8 cellular contexts compared by ENCODE assay signal in the genomic region with DNA sequence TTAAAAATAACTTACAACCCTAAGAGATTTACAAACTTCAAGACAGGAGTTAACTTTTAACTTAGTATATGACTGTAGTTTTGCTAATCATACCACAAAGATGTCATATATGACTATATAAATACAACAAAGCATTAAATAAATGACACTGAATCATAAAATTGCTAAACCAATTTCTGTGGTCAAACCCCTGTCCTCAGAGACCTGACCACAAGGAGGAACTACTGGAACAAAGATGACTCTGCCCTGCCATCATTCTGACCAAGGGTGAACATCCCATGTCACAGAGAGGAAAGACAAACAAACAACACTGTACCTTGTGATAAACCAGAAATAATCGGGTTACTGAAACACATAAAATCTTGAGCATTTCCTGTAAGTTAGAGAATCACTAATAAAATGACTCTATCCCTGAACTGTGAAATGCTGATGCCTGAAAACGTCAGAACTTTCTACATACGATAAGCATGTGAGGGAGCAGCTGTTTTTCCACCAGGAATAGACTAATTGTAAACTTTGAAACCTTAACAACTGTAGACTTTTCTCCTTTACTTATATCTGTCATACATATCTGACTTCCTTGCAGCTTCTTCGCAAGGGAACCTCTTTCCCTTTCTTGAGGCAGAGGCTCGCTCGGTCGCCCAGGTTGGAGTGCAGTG. TPM values are rescaled to one million over a fixed set of nuclear protein-coding genes. Genes with fewer than 3 reads are reported as not detected.
DNase-seq lines count a peak whose midpoint lies in the region; ATAC-seq and TF ChIP-seq lines count a peak whose summit lies in the region.

No MANE protein-coding gene starts in this region.

- intact Hi-C loops in right lobe of liver (cut with DNase I) = no loop called here

- WGBS in right lobe of liver (ENCODE audit: insufficient coverage, low coverage, low lambda C conversion rate, missing lambda C conversion rate) = 65% methylated on average over 7 of the region's 7 CpGs

- ATAC-seq in HG02885 (IDR thresholded peaks at IDR 0.05; ENCODE audit: poor library complexity, unreplicated experiment) (peak; percentile 90), right lobe of liver (peak; percentile 84 to 98 (median 94))

- no peaks in the 10 kb centered on the region for H3K9me3 ChIP-seq in right lobe of liver

- H3K4me1 Mint-ChIP-seq in activated T-cell treated with anti-CD3 and anti-CD28 coated beads, Interleukin-2, amount 50 U/mL, for 24 hours (ENCODE audit: low read depth) = peaks cover 8% of the 10 kb centered on the region
- no peaks in the 10 kb centered on the region for H3K4me1 Mint-ChIP-seq in nephron progenitor cell

- peaks cover 85% of the 10 kb centered on the region for H3K36me3 Mint-ChIP-seq in activated T-cell treated with anti-CD3 and anti-CD28 coated beads, Interleukin-2, amount 50 U/mL, for 24 hours (ENCODE audit: low read depth)
- peaks cover 79% of the 10 kb centered on the region for H3K36me3 Mint-ChIP-seq in nephron progenitor cell (ENCODE audit: low read depth)

- H3K4me1 ChIP-seq in right lobe of liver = peaks cover 0 to 2% (median 0%) of the 10 kb centered on the region in 4 donors

- H3K27me3 ChIP-seq in right lobe of liver = no peaks in the 10 kb centered on the region

- H3K9me3 Mint-ChIP-seq in activated T-cell treated with anti-CD3 and anti-CD28 coated beads, Interleukin-2, amount 50 U/mL, for 24 hours = no peaks in the 10 kb centered on the region
- no peaks in the 10 kb centered on the region for H3K9me3 Mint-ChIP-seq in nephron progenitor cell

- no peak overlapping the region for H3K4me3 Mint-ChIP-seq in activated T-cell treated with anti-CD3 and anti-CD28 coated beads, Interleukin-2, amount 50 U/mL, for 24 hours
- H3K4me3 Mint-ChIP-seq in nephron progenitor cell = no peak overlapping the region

- peak; percentile 26 to 39 (median 33) for TF ChIP-seq CTCF in right lobe of liver (IDR thresholded peaks at IDR 0.05)
- TF ChIP-seq CTCF in nephron progenitor cell (IDR thresholded peaks at IDR 0.05) = no peak

- H3K27ac ChIP-seq in right lobe of liver = peak overlapping the region; percentile 10 to 52 (median 47)

- H3K27ac Mint-ChIP-seq in activated T-cell treated with anti-CD3 and anti-CD28 coated beads, Interleukin-2, amount 50 U/mL, for 24 hours = peak overlapping the region; percentile 59
- no peak overlapping the region for H3K27ac Mint-ChIP-seq in nephron progenitor cell

- H3K27me3 Mint-ChIP-seq in activated T-cell treated with anti-CD3 and anti-CD28 coated beads, Interleukin-2, amount 50 U/mL, for 24 hours = no peaks in the 10 kb centered on the region
- no peaks in the 10 kb centered on the region for H3K27me3 Mint-ChIP-seq in nephron progenitor cell (ENCODE audit: low read depth, poor library complexity)

- H3K4me3 ChIP-seq in right lobe of liver = no peak overlapping the region

- no peak for TF ChIP-seq POLR2A in right lobe of liver (IDR thresholded peaks at IDR 0.05)

- DNase-seq in activated T-cell treated with anti-CD3 and anti-CD28 coated beads, Interleukin-2, amount 50 U/mL, for 24 hours = no peak
- no peak for DNase-seq in activated T-cell treated with anti-CD3 and anti-CD28 coated beads for 4 hours
- peak; percentile 31 for DNase-seq in SKM-1 treated with dmso at 0.1 percent for 144 hours (lab: John Stamatoyannopoulos, UW; ENCODE audit: unreplicated experiment)
- no peak for DNase-seq in right lobe of liver
- DNase-seq in nephron progenitor cell = no peak
- no peak for DNase-seq in DMS53 treated with DMSO at 0.1 percent for 48 hours (lab: John Stamatoyannopoulos, UW; ENCODE audit: unreplicated experiment)
- no peak for DNase-seq in SW 1271 (lab: John Stamatoyannopoulos, UW)

- peaks cover 0 to 39% (median 9%) of the 10 kb centered on the region in 4 donors for H3K36me3 ChIP-seq in right lobe of liver

RNA-seq across cellular contexts. Expression of gene WDR59, which starts 47.9 kb away (rescaled TPM):
- total RNA-seq in right lobe of liver = 10 to 100 TPM; 23.2 to 69.5 (median 48.3) TPM
